ENCODE assay signal across 21 cellular contexts in the genomic region with DNA sequence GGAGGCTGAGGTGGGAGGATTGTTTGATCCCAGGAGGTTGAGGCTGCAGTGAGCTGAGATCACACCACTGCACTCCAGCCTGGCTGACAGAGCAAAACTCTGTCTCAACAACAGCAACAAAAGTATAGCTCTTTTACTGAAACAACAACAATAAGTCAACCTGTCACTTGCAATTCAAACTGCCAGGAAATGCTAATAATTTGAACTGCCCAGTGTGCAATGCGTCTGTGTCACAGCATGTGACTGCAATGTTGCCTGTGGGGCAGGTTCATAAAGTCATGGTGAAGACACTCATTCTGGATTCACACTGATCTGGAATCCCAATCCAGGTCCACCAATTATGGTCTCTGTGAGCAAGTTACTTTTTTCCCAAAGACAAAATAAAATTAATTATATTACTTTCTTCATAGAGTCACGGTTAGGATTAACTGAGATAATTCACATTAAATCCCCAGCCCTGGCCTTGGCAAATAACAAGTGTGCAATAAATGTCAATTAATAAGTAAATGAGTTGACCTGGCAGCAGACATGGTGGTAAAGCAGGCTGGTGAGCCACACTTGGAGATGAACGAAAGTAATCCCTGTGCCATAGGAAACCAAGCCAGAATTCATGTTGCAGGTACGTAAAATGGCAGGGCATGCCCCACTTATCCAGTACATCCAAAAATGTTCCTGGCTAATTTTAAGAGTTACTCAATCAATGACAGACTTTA.
"Had no signal": no experiment of that assay in that cellular context is flagged by ENCODE, and none has a peak within 500 bp of the region (broad histone marks: within the 10 kb centered on the region; RNA-seq: fewer than 3 reads in every experiment).

No MANE protein-coding gene starts in this region.

- H3K9me3 ChIP-seq: adrenal gland, ascending aorta, breast epithelium, esophagus squamous epithelium, heart right ventricle, neutrophil, sigmoid colon had no signal

- DNase-seq: activated CD4-positive, alpha-beta memory T cell treated with anti-CD3 and anti-CD28 coated beads for 36 hours; activated CD4-positive, alpha-beta T cell treated with anti-CD3 and anti-CD28 coated beads for 48 hours; activated gamma-delta T cell; activated T-cell treated with anti-CD3 and anti-CD28 coated beads, Interleukin-2, amount 50 U/mL, for 72 hours; adrenal gland; dorsolateral prefrontal cortex; esophagus squamous epithelium; heart right ventricle; natural killer cell; sigmoid colon; stimulated activated CD4-positive, alpha-beta T cell treated with anti-CD3 and anti-CD28 coated beads, Interleukin-2, amount 100 ng/mL, for 48 hours; stimulated activated CD8-positive, alpha-beta memory T cell treated with anti-CD3 and anti-CD28 coated beads, Interleukin-4, amount 100 ng/mL, for 48 hours; stimulated activated naive B cell treated with anti-CD40 and anti-IgM and Interleukin-4, amounts not matched to agents 10 μg/mL and 1 μg/mL and 100 μg/mL, for 72 hours; trophoblast cell had no signal

- H3K4me1 ChIP-seq: ascending aorta, breast epithelium, sigmoid colon had no signal

- FAIRE-seq: colon, keratinocyte had no signal

- ATAC-seq: activated naive CD4-positive, alpha-beta T cell treated with anti-CD3 and anti-CD28 coated beads, Interleukin-2, amount 50 U/mL, for 72 hours; activated T-cell treated with anti-CD3 and anti-CD28 coated beads, Interleukin-2, amount 50 U/mL, for 72 hours; heart right ventricle; natural killer cell; stimulated activated naive B cell treated with anti-CD40 and anti-IgM and Interleukin-4, amounts not matched to agents 10 μg/mL and 1 μg/mL and 100 μg/mL, for 72 hours had no signal

- H3K36me3 ChIP-seq: adrenal gland, ascending aorta, breast epithelium, esophagus squamous epithelium, heart right ventricle, neutrophil, sigmoid colon had no signal

- H3K4me3 ChIP-seq: adrenal gland, ascending aorta, breast epithelium, dorsolateral prefrontal cortex, esophagus squamous epithelium, heart right ventricle, sigmoid colon, SK-N-MC had no signal

- H3K27ac ChIP-seq: adrenal gland, ascending aorta, breast epithelium, dorsolateral prefrontal cortex, esophagus squamous epithelium, heart right ventricle, neutrophil, sigmoid colon, SK-N-MC had no signal

- H3K27me3 ChIP-seq: adrenal gland, breast epithelium, dorsolateral prefrontal cortex, esophagus squamous epithelium, neutrophil, sigmoid colon had no signal
